24 cellular contexts compared by ENCODE assay signal in the genomic region with DNA sequence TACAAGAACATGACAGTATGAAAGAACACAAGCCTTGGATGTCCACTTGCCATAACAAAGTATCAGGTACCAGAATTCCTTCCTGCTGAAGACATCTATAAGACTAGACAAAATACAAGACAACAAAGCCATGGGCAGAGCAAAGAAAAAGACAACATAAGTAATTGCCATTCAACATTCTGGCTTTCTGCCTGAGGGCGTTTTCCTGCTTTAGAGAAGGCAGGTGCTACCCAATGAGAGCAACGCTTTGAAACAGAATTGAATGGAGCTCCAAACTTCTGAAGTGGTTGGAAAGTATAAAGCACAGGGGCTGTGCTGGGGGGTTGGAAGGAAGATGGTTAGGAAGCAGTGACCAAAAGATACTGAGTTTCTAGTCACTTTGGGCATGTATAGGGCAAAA.
"Had no signal": no experiment of that assay in that cellular context is flagged by ENCODE, and none has a peak within 500 bp of the region (broad histone marks: within the 10 kb centered on the region; RNA-seq: fewer than 3 reads in every experiment).

No MANE protein-coding gene starts in this region.

- H3K36me3 ChIP-seq: left lung, right atrium auricular region, vagina had no signal

- H3K4me1 ChIP-seq: left lung, right atrium auricular region had no signal

- H3K27me3 ChIP-seq: hepatocyte, left lung, right atrium auricular region, vagina had no signal

- H3K4me3 ChIP-seq: coronary artery, hepatocyte, left lung, lung, right atrium auricular region, vagina had no signal

- H3K9me3 ChIP-seq: right atrium auricular region, vagina had no signal

- H3K27ac ChIP-seq: hepatocyte, left lung, right atrium auricular region, vagina had no signal

- DNase-seq: activated CD8-positive, alpha-beta memory T cell treated with anti-CD3 and anti-CD28 coated beads, Interleukin-2, amount 50 U/mL, for 4 hours; activated naive CD4-positive, alpha-beta T cell treated with anti-CD3 and anti-CD28 coated beads for 36 hours; activated naive CD8-positive, alpha-beta T cell treated with anti-CD3 and anti-CD28 coated beads, Interleukin-2, amount 10 ng/mL, durations not matched to agents 7 days and 5 days; activated T-cell treated with anti-CD3 and anti-CD28 coated beads, Interleukin-2, amount 50 U/mL, for 24 hours; amniotic stem cell; cerebellar nuclear complex; endodermal cell; foreskin fibroblast; glutamatergic neuron; immature natural killer cell; kidney glomerular epithelial cell; left lung; naive thymus-derived CD4-positive, alpha-beta T cell; stimulated activated CD4-positive, alpha-beta T cell treated with anti-CD3 and anti-CD28 coated beads, Interleukin-1b, Interleukin-23, amount 100 ng/mL, for 48 hours; stimulated activated naive CD8-positive, alpha-beta T cell treated with anti-CD3 and anti-CD28 coated beads, Interleukin-15, amount 100 ng/mL, for 72 hours; T-helper 9 cell; trophoblast cell had no signal

- ATAC-seq: activated T-helper 17 cell treated with anti-CD3 and anti-CD28 coated beads, Interleukin-2, amount 50 U/mL, for 72 hours; left lung; naive thymus-derived CD4-positive, alpha-beta T cell; stimulated activated effector memory CD8-positive, alpha-beta T cell treated with anti-CD3 and anti-CD28 coated beads, Interleukin-12 subunit alpha, Interleukin-12 subunit beta, amount 100 ng/mL, for 72 hours; stimulated activated naive CD8-positive, alpha-beta T cell treated with anti-CD3 and anti-CD28 coated beads, Interleukin-15, amount 100 ng/mL, for 72 hours had no signal
